In the genomic region with DNA sequence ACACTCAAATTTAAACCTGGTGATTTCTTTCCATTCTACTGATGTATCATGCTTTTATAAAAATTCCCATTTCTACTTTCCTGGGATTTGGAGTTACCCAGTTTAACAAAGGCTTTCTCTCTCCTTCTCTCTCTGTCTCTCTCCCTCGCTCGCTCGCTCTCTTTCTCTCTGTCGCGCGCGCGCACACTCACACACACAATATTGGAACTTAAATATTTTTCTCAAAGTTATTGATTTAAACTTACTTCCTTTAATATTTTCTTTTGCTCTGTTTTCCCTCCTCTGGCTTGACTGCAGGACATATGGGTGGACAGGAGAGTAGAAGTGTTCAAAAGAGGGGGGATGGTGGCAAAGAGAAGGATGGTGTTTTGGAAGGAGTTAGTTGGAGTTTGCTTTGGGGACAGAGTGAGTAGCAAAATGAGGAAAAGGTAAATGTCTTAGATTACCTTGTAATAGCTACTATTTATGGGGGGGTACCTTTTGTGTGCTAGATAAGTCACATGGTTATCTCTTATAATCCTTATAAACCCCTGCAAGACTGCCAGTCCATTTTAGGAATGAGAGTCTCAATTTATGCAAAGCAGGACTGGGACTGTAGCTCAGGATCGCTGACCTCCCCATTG, we compare ENCODE assay signal across 8 cellular contexts. TPM values are rescaled to one million over a fixed set of nuclear protein-coding genes. Genes with fewer than 3 reads are reported as not detected.
A peak's percentile ranks its signal among the peaks of the same experiment; 100 is the strongest.
DNase-seq lines count a peak whose midpoint lies in the region; ATAC-seq and TF ChIP-seq lines count a peak whose summit lies in the region.

No MANE protein-coding gene starts in this region.

- H3K36me3 ChIP-seq in SJCRH30 (no peaks in the 10 kb centered on the region), neutrophil (peaks cover 23% of the 10 kb centered on the region)

- H3K9me3 ChIP-seq in SJCRH30 (replicated peaks) (peaks cover 6% of the 10 kb centered on the region; the same call in 1 of the 2 replicates), neutrophil (no peaks in the 10 kb centered on the region)

- H3K4me1 ChIP-seq in SJCRH30 (peaks cover 18% of the 10 kb centered on the region), neutrophil (ENCODE audit: control insufficient read depth in 1 of 2, insufficient read depth in 1 of 2, low read depth in 1 of 2, low read length in 1 of 2) (peaks cover 72 to 87% of the 10 kb centered on the region in 2 experiments)

- no peak for TF ChIP-seq CTCF in neutrophil (IDR thresholded peaks at IDR 0.05)

- H3K4me3 ChIP-seq in SJCRH30: peak overlapping the region; percentile 62
- peak overlapping the region; percentile 86 to 94 for H3K4me3 ChIP-seq in neutrophil (ENCODE audit: low read depth in 1 of 2, low read length in 1 of 2)

- DNase-seq in NOMO-1 treated with DMSO at 0.1 percent for 48 hours (lab: John Stamatoyannopoulos, UW; ENCODE audit: unreplicated experiment) (peak; percentile 28), NOMO-1 treated with dmso at 0.1 percent for 144 hours (lab: John Stamatoyannopoulos, UW; ENCODE audit: unreplicated experiment) (no peak), SJCRH30 (no peak), epithelial cell of prostate (ENCODE audit: low read depth, low spot score) (no peak), NCI-H2107 (lab: John Stamatoyannopoulos, UW) (no peak)
- no peak for DNase-seq in central memory CD4-positive, alpha-beta T cell

- H3K27ac ChIP-seq in SJCRH30 (peak overlapping the region; percentile 91), epithelial cell of prostate (peak overlapping the region; percentile 99), neutrophil (peak overlapping the region; percentile 99)

- ATAC-seq in GM18519 (IDR thresholded peaks at IDR 0.05; ENCODE audit: low FRiP score, unreplicated experiment): no peak

- no peaks in the 10 kb centered on the region for H3K27me3 ChIP-seq in SJCRH30
- H3K27me3 ChIP-seq in neutrophil: no peaks in the 10 kb centered on the region

RNA-seq across cellular contexts. Expression of a gene that starts 0.9 kb away (rescaled TPM):
- total RNA-seq in SJCRH30 (2014; rRNA removed; shearing (Covaris generic)): 2.7 and 3.0 TPM in 2 replicates

RNA-seq across cellular contexts. Expression of a gene that starts 46.1 kb away (rescaled TPM):
- total RNA-seq in SJCRH30 (2014; rRNA removed; shearing (Covaris generic)): 24.8 and 28.2 TPM in 2 replicates
